ENCODE assay signal across 16 cellular contexts in genomic region chr5:68443091-68443490, GRCh38.
DNase-seq lines count a peak whose midpoint lies in the region; ATAC-seq, FAIRE-seq and TF ChIP-seq lines count a peak whose summit lies in the region.
"Had no signal": no experiment of that assay in that cellular context is flagged by ENCODE, and none has a peak within 500 bp of the region (broad histone marks: within the 10 kb centered on the region; RNA-seq: fewer than 3 reads in every experiment).

No MANE protein-coding gene starts in this region.

- TF ChIP-seq POLR2A in H54 (IDR thresholded peaks at IDR 0.05; ENCODE audit: low read depth, low read length) = no peak

- H3K27ac ChIP-seq in adipose tissue (ENCODE audit: low read depth, low read length) = peak overlapping the region; percentile 13
- H3K27ac ChIP-seq: BLaER1 treated with 17β-estradiol and CSF1 and Interleukin-3, amounts not matched to agents 10 nM and 100 nM; KMS-11 had no signal

- H3K4me3 ChIP-seq in GM12865 (ENCODE audit: low read depth, low read length) = no peak overlapping the region
- H3K4me3 ChIP-seq: BLaER1 treated with 17β-estradiol and CSF1 and Interleukin-3, amounts not matched to agents 10 nM and 100 nM had no signal

- peak; percentile 26 for DNase-seq in GM12865 (ENCODE audit: low read depth)
- no peak for DNase-seq in activated T-cell treated with anti-CD3 and anti-CD28 coated beads, Interleukin-2, amount 50 U/mL, for 48 hours
- no peak for DNase-seq in DMS79 (lab: John Stamatoyannopoulos, UW)
- DNase-seq in foreskin melanocyte = no peak
- DNase-seq in H54 (ENCODE audit: insufficient read length, low spot score) = no peak
- DNase-seq: ACHN; CD4-positive, CD25-positive, alpha-beta regulatory T cell; DMS 273 treated with DMSO at 0.1 percent for 48 hours had no signal

- WGBS in adipose tissue, 3 donors = 88 to 96% (median 93%) methylated on average over 4 of the region's 4 CpGs

- no peak for FAIRE-seq in H54 (lab: Jason Lieb, UNC)
- FAIRE-seq: HepG2, HTR-8/SVneo had no signal

- no peak for TF ChIP-seq CTCF in GM12865 (IDR thresholded peaks at IDR 0.05; ENCODE audit: insufficient read depth, low read depth, low read length, missing control alignments)

- ATAC-seq in GM18511 (IDR thresholded peaks at IDR 0.05; ENCODE audit: unreplicated experiment) (peak; percentile 53), HG03342 (IDR thresholded peaks at IDR 0.05; ENCODE audit: unreplicated experiment) (peak; percentile 44)
- ATAC-seq: HCT116, HepG2 had no signal
